ENCODE assay signal across 1 cellular context in the genomic region with DNA sequence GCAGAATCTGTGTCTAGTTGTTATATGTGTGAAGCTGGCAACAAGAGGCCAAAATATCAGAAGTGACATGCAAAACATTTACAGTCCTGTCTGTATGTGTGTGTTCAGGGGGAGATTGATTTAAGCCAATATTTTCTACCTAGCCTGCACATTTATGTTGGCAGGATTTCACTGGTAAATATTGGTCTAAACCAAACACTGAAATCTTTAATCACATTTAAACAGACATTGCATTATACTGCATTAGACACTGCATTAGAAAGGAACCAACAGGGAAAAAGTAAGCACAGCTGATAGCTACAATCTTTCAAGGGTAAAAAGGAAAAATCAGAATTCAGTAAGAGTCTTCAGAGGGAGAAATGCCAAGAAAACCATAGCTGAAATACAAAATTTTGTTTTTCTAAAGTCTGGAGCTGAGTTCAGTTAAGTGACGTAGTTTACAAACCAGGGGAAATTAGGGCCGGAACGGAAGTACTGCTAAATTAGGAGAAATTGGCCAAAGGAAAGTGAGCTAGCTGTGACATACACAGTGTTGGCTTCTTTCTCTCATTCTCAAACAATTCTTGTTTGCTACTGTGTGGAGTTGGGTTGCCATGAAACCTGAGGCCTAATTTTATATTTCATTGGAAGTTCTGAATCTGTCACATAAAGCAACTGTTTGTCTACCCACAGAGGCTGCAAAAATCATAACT.
TF ChIP-seq lines count a peak whose summit lies in the region.

No MANE protein-coding gene starts in this region.

TF ChIP-seq in H1, 55 proteins besides CTCF, POLR2A, EP300 and RAD21 (continued from another document):
- TF ChIP-seq GABPA (IDR thresholded peaks at IDR 0.05; ENCODE audit: borderline replicate concordance, insufficient read depth, low read length) (no peak), SP1 (IDR thresholded peaks at IDR 0.05; ENCODE audit: low read depth, low read length) (no peak), NANOG (IDR thresholded peaks at IDR 0.05; ENCODE audit: insufficient read depth, low read depth, low read length, poor library complexity, severe bottlenecking) (no peak), HDAC2 (IDR thresholded peaks at IDR 0.05; ENCODE audit: borderline replicate concordance in 1 of 2, low read depth in 2 of 2, low read length in 2 of 2) (no peak), RNF2 (IDR thresholded peaks at IDR 0.05; ENCODE audit: borderline replicate concordance, low read depth, low read length, missing control alignments, poor library complexity, severe bottlenecking) (no peak), RBBP5 (IDR thresholded peaks at IDR 0.05; ENCODE audit: borderline replicate concordance, low read depth, low read length) (no peak)
- TF ChIP-seq, protein P1, sequence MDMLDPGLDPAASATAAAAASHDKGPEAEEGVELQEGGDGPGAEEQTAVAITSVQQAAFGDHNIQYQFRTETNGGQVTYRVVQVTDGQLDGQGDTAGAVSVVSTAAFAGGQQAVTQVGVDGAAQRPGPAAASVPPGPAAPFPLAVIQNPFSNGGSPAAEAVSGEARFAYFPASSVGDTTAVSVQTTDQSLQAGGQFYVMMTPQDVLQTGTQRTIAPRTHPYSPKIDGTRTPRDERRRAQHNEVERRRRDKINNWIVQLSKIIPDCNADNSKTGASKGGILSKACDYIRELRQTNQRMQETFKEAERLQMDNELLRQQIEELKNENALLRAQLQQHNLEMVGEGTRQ (IDR thresholded peaks at IDR 0.05; ENCODE audit: low read length): no peak
TF ChIP-seq in H1: peak in this region for 0.
